ENCODE assay signal across 2 cellular contexts in the genomic region with DNA sequence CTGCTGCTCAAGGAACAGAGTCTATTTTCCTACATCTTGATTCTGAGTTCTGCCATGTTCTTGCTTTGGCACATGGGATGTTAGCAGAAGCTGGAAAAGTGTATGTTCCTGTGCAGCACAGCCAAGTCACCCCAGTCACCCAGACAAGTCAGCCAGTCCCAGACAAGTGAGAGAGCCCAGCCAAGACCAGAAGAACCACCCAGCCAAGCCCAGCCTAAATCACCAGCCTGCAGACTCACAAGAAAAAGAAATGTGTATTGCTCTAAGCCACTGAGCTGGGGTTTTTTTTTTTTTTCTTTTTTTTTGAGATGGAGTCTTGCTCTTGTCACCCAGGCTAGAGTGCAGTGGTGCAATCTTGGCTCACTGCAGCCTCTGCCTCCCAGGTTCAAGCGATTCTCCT.
TF ChIP-seq lines count a peak whose summit lies in the region.

No MANE protein-coding gene starts in this region.

TF ChIP-seq in HepG2, 621 proteins besides CTCF, POLR2A, EP300 and RAD21:
- TF ChIP-seq NCOA2 (CRISPR knock-in tag; IDR thresholded peaks at IDR 0.05), result no peak
- TF ChIP-seq ZNF331 (CRISPR knock-in tag; IDR thresholded peaks at IDR 0.05), result peak; percentile 50; the same call in 1 of the 2 replicates
- no peak for TF ChIP-seq ETV6 (CRISPR knock-in tag; conservative IDR thresholded peaks at IDR 0.05)
- TF ChIP-seq TFE3 (CRISPR knock-in tag; IDR thresholded peaks at IDR 0.05), result no peak
- no peak for TF ChIP-seq ZNF33B (CRISPR knock-in tag; IDR thresholded peaks at IDR 0.05)
- no peak for TF ChIP-seq TFAP4 (IDR thresholded peaks at IDR 0.05; ENCODE audit: borderline replicate concordance, low read depth)
- TF ChIP-seq ZNF281 (CRISPR knock-in tag; IDR thresholded peaks at IDR 0.05; ENCODE audit: borderline replicate concordance), result no peak
TF ChIP-seq in HepG2: peak in this region for 1.

TF ChIP-seq in HEK293, 187 proteins besides CTCF, POLR2A, EP300 and RAD21:
- no peak for TF ChIP-seq ZNF140 (tag by site-specific recombination; IDR thresholded peaks at IDR 0.05)
- TF ChIP-seq HOXA7 (CRISPR knock-in tag; IDR thresholded peaks at IDR 0.05; ENCODE audit: borderline replicate concordance), result no peak
- TF ChIP-seq SETDB1 (IDR thresholded peaks at IDR 0.05; ENCODE audit: insufficient read length, low read length), result peak; percentile 12
- TF ChIP-seq HOXD13 (CRISPR knock-in tag; IDR thresholded peaks at IDR 0.05; ENCODE audit: borderline replicate concordance), result no peak
- no peak for TF ChIP-seq YY2 (tag by site-specific recombination; IDR thresholded peaks at IDR 0.05)
